12 cellular contexts compared by ENCODE assay signal in genomic region chr7:66283003-66283920, GRCh38.
DNase-seq lines count a peak whose midpoint lies in the region; ATAC-seq and TF ChIP-seq lines count a peak whose summit lies in the region.
"Had no signal": no experiment of that assay in that cellular context is flagged by ENCODE, and none has a peak within 500 bp of the region (broad histone marks: within the 10 kb centered on the region; RNA-seq: fewer than 3 reads in every experiment).

No MANE protein-coding gene starts in this region.

- H3K4me1 ChIP-seq in sigmoid colon, result peaks cover 0 to 25% (median 19%) of the 10 kb centered on the region in 4 donors
- H3K4me1 ChIP-seq in CD8-positive, alpha-beta T cell (ENCODE audit: insufficient read depth, low read length), result no peaks in the 10 kb centered on the region

- no peak for ATAC-seq in CD8-positive, alpha-beta T cell
- ATAC-seq in GM21786 (IDR thresholded peaks at IDR 0.05; ENCODE audit: unreplicated experiment), result no peak
- ATAC-seq in Right ventricle myocardium inferior, result no peak

- DNase-seq in EL, result peak; percentile 79
- peak; percentile 78 for DNase-seq in RPMI7951 (ENCODE audit: low read depth)
- DNase-seq in fibroblast of gingiva (ENCODE audit: low read depth), result peak; percentile 70
- no peak for DNase-seq in sigmoid colon
- no peak for DNase-seq in CD8-positive, alpha-beta T cell
- DNase-seq in Right ventricle myocardium inferior (ENCODE audit: missing footprints), result no peak
- DNase-seq in endothelial cell (ENCODE audit: low spot score), result no peak
- DNase-seq: activated effector memory CD4-positive, alpha-beta T cell treated with Interleukin-2 at 50 U/mL for 16 hours; GF-D8; SHP77 treated with DMSO at 0.1 percent for 48 hours; upper lobe of left lung had no signal

- H3K27ac ChIP-seq in sigmoid colon, result peak overlapping the region; percentile 49 to 79 (median 66)
- H3K27ac ChIP-seq in CD8-positive, alpha-beta T cell (ENCODE audit: low read depth, low read length), result no peak overlapping the region

- H3K4me3 ChIP-seq in sigmoid colon, result no peak overlapping the region
- no peak overlapping the region for H3K4me3 ChIP-seq in CD8-positive, alpha-beta T cell (ENCODE audit: low read depth, low read length)
- H3K4me3 ChIP-seq: upper lobe of left lung had no signal

- peaks cover 3% of the 10 kb centered on the region for H3K36me3 Mint-ChIP-seq in CD8-positive, alpha-beta T cell
- peaks cover 3% of the 10 kb centered on the region for H3K36me3 Mint-ChIP-seq in endothelial cell (ENCODE audit: low read depth, unreplicated experiment)

- peaks cover 9% of the 10 kb centered on the region for H3K4me1 Mint-ChIP-seq in CD8-positive, alpha-beta T cell (ENCODE audit: low read depth)
- H3K4me1 Mint-ChIP-seq in endothelial cell (ENCODE audit: unreplicated experiment), result no peaks in the 10 kb centered on the region

- no peak for TF ChIP-seq POLR2A in sigmoid colon (IDR thresholded peaks at IDR 0.05)

- no peak overlapping the region for H3K4me3 Mint-ChIP-seq in CD8-positive, alpha-beta T cell
- H3K4me3 Mint-ChIP-seq in endothelial cell (ENCODE audit: unreplicated experiment), result no peak overlapping the region

- no peak for TF ChIP-seq EP300 in sigmoid colon (IDR thresholded peaks at IDR 0.05)

- H3K36me3 ChIP-seq in sigmoid colon, result no peaks in the 10 kb centered on the region
- H3K36me3 ChIP-seq in CD8-positive, alpha-beta T cell (ENCODE audit: insufficient read depth, low read length), result no peaks in the 10 kb centered on the region
- H3K36me3 ChIP-seq: upper lobe of left lung had no signal

- peaks cover 2% of the 10 kb centered on the region for H3K9me3 Mint-ChIP-seq in CD8-positive, alpha-beta T cell
- no peaks in the 10 kb centered on the region for H3K9me3 Mint-ChIP-seq in endothelial cell (ENCODE audit: unreplicated experiment)

- H3K27me3 Mint-ChIP-seq in CD8-positive, alpha-beta T cell (ENCODE audit: low read depth), result peaks cover under 1% of the 10 kb centered on the region
- peaks cover 2% of the 10 kb centered on the region for H3K27me3 Mint-ChIP-seq in endothelial cell (ENCODE audit: unreplicated experiment)

- CTCF ChIA-PET in CD8-positive, alpha-beta T cell (lab: Charles Lee), result no interaction called here

- no peaks in the 10 kb centered on the region for H3K27me3 ChIP-seq in sigmoid colon
- H3K27me3 ChIP-seq in CD8-positive, alpha-beta T cell (ENCODE audit: insufficient read depth, low read length), result no peaks in the 10 kb centered on the region
- H3K27me3 ChIP-seq: upper lobe of left lung had no signal

- POLR2A ChIA-PET in CD8-positive, alpha-beta T cell (lab: Charles Lee), result interaction anchor here (0.6 kb wide), 1 partner anchor 134 kb away, joined by 6 read pairs; no protein-coding TSS in a partner anchor

- no peak overlapping the region for H3K27ac Mint-ChIP-seq in CD8-positive, alpha-beta T cell
- no peak overlapping the region for H3K27ac Mint-ChIP-seq in endothelial cell (ENCODE audit: unreplicated experiment)

- intact Hi-C loops in sigmoid colon (cut with DNase I) (loop anchor here (5.0 kb wide), 1 partner anchor 76 kb away; the partner anchor contains the start of gene TPST1), Right ventricle myocardium inferior (cut with DNase I) (no loop called here)
- intact Hi-C loops in CD8-positive, alpha-beta T cell (cut with DNase I, micrococcal nuclease), result no loop called here

- WGBS in sigmoid colon, 2 donors, result 89 to 92% methylated on average over 5 of the region's 5 CpGs

- TF ChIP-seq CTCF in sigmoid colon (IDR thresholded peaks at IDR 0.05), result no peak
- no peak for TF ChIP-seq CTCF in CD8-positive, alpha-beta T cell (IDR thresholded peaks at IDR 0.05)
- TF ChIP-seq CTCF in endothelial cell (IDR thresholded peaks at IDR 0.05; ENCODE audit: unreplicated experiment), result no peak

- H3K9me3 ChIP-seq in sigmoid colon, result no peaks in the 10 kb centered on the region
- H3K9me3 ChIP-seq in CD8-positive, alpha-beta T cell (ENCODE audit: low read length), result no peaks in the 10 kb centered on the region
- H3K9me3 ChIP-seq: upper lobe of left lung had no signal

Comparison
In these comparisons a context has a peak if more than half of its experiments do, and no peak if none do; other contexts are left out.
1. DNase-seq: peak in EL (single experiment), RPMI7951 (single experiment) and fibroblast of gingiva (single experiment); none in sigmoid colon (single experiment), CD8-positive, alpha-beta T cell (0 of 7), Right ventricle myocardium inferior (single experiment) and endothelial cell (single experiment).